ENCODE assay signal across 13 cellular contexts in the genomic region with DNA sequence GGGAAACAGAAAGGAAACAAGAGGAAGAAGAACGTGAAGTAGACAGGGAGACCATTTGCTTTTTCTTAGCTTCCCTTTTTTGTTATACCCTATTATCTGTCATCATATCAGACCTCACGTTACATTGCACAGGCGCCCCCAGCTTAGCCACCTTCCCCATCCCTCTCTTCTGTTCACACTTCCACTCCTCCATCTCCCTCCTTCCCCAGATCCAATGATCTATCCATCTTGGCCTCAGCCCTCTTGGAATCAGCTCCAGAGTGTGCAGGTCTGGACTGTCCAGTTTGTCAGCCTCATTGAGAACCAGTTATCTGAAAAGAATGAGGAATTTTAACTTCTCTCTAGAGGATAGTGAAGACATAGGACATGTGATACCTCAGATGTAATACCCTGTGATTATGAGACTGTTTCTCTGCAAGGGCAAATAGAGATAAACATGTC.
DNase-seq lines count a peak whose midpoint lies in the region; FAIRE-seq and TF ChIP-seq lines count a peak whose summit lies in the region.
"Had no signal": no experiment of that assay in that cellular context is flagged by ENCODE, and none has a peak within 500 bp of the region (broad histone marks: within the 10 kb centered on the region; RNA-seq: fewer than 3 reads in every experiment).

No MANE protein-coding gene starts in this region.

- POLR2A ChIA-PET in PC-9 (lab: Charles Lee; ENCODE audit: unreplicated experiment), result interaction anchor here (0.7 kb wide), 1 partner anchor 143 kb away, joined by 7 read pairs; no protein-coding TSS in a partner anchor

- TF ChIP-seq CTCF in CD14-positive monocyte (IDR thresholded peaks at IDR 0.05) (no peak), PC-9 (conservative IDR thresholded peaks at IDR 0.05) (no peak), fibroblast of villous mesenchyme (IDR thresholded peaks at IDR 0.05; ENCODE audit: insufficient read depth, low read depth, low read length) (no peak), GM13976 (IDR thresholded peaks at IDR 0.05; ENCODE audit: borderline replicate concordance, control extremely low read depth, extremely low read depth, insufficient read depth, missing control alignments) (no peak)

- H3K9me3 Mint-ChIP-seq in CD14-positive monocyte, result peaks cover 5 to 14% (median 10%) of the 10 kb centered on the region in 7 donors

- no peak for FAIRE-seq in H54 (lab: Jason Lieb, UNC)

- peaks cover 13% of the 10 kb centered on the region; the same call in 1 of the 2 replicates for H3F3A ChIP-seq in PC-9 (ENCODE audit: insufficient read depth, low read depth)

- peaks cover 3 to 5% of the 10 kb centered on the region in 2 donors for H3K36me3 Mint-ChIP-seq in CD14-positive monocyte

- H3K27me3 ChIP-seq in PC-9 (ENCODE audit: insufficient read depth, low read depth) (no peaks in the 10 kb centered on the region), rectal smooth muscle tissue (ENCODE audit: control insufficient read depth, insufficient read depth, low read length) (no peaks in the 10 kb centered on the region)

- H3K4me3 Mint-ChIP-seq in CD14-positive monocyte, result peak overlapping the region; percentile 62 to 89

- peaks cover 21% of the 10 kb centered on the region for H3K4me1 Mint-ChIP-seq in CD14-positive monocyte

- H3K27ac Mint-ChIP-seq in CD14-positive monocyte, result peak overlapping the region; percentile 98 to 100 (median 99)

- in situ Hi-C loops in GM13976 (cut with MboI; ENCODE audit: low sequenced_read_pairs, unreplicated experiment), result no loop called here

- no peaks in the 10 kb centered on the region for H3K9me3 ChIP-seq in PC-9 (ENCODE audit: insufficient read depth, low read depth)

- H3K9ac ChIP-seq in rectal smooth muscle tissue (ENCODE audit: low read length), result no peak overlapping the region

- no peak for TF ChIP-seq POLR2A in H54 (IDR thresholded peaks at IDR 0.05; ENCODE audit: low read depth, low read length)

- intact Hi-C loops in CD14-positive monocyte (cut with micrococcal nuclease) (loop anchor here (2.0 to 5.0 kb wide), 2 partner anchors 22 to 35 kb away; no protein-coding TSS in a partner anchor), PC-9 (cut with micrococcal nuclease; ENCODE audit: unreplicated experiment) (no loop called here)

- H3K4me3 ChIP-seq in PC-9 (no peak overlapping the region), fibroblast of villous mesenchyme (ENCODE audit: low read depth, low read length) (no peak overlapping the region), rectal smooth muscle tissue (ENCODE audit: low read length) (no peak overlapping the region)

- no peaks in the 10 kb centered on the region for H3K9me2 ChIP-seq in PC-9 (ENCODE audit: insufficient read depth)

- H3K4me1 ChIP-seq in PC-9 (replicated peaks; ENCODE audit: insufficient read depth) (peaks cover 37% of the 10 kb centered on the region), rectal smooth muscle tissue (ENCODE audit: control insufficient read depth, insufficient read depth, low read length) (peaks cover 16% of the 10 kb centered on the region)

- H3K27me3 Mint-ChIP-seq in CD14-positive monocyte (ENCODE audit: low read depth in 3 of 3), result peaks cover 8 to 11% (median 10%) of the 10 kb centered on the region in 3 donors

- H3K27ac ChIP-seq in PC-9 (peak overlapping the region; percentile 43; the same call in 1 of the 2 replicates), rectal smooth muscle tissue (ENCODE audit: low read depth, low read length) (peak overlapping the region; percentile 51)

- H4K20me1 ChIP-seq in PC-9 (ENCODE audit: insufficient read depth), result no peaks in the 10 kb centered on the region

- DNase-seq in CD14-positive monocyte (ENCODE audit: low spot score) (peak; percentile 60), PC-9 (peak in 1 of 2 experiments; percentile 59), fibroblast of villous mesenchyme (ENCODE audit: low read depth) (peak; percentile 85), H54 (ENCODE audit: insufficient read length, low spot score) (no peak), GM13976 (ENCODE audit: low spot score) (no peak), NK-92 (lab: John Stamatoyannopoulos, UW; ENCODE audit: unreplicated experiment) (no peak), DMS53 treated with DMSO at 0.1 percent for 48 hours (lab: John Stamatoyannopoulos, UW; ENCODE audit: unreplicated experiment) (no peak)
- DNase-seq: activated T-cell treated with anti-CD3 and anti-CD28 coated beads for 4 hours; anterior cingulate cortex; effector CD8-positive, alpha-beta T cell; NCI-H1436; NCI-H524 had no signal

- no peak overlapping the region for H2AFZ ChIP-seq in PC-9

- CTCF ChIA-PET in PC-9 (lab: Charles Lee), result interaction anchor here (0.5 to 0.7 kb wide), 3 partner anchors 8 to 1473 kb away, joined by 3 to 4 read pairs (median 3); no protein-coding TSS in a partner anchor

- H3K79me2 ChIP-seq in PC-9 (ENCODE audit: low read depth), result no peaks in the 10 kb centered on the region

- no peaks in the 10 kb centered on the region for H3K36me3 ChIP-seq in PC-9 (ENCODE audit: low read depth)
- no peaks in the 10 kb centered on the region for H3K36me3 ChIP-seq in rectal smooth muscle tissue (ENCODE audit: control insufficient read depth, insufficient read depth, low read length)

- BruUV-seq in PC-9 (replicated peaks; lab: Mats Ljungman, UMichigan), result no TSS peak

- H3K4me2 ChIP-seq in PC-9, result no peak overlapping the region

Comparison
In these comparisons a context has a peak if more than half of its experiments do, and no peak if none do; other contexts are left out.
1. DNase-seq: peak in CD14-positive monocyte (single experiment) and fibroblast of villous mesenchyme (single experiment); none in H54 (single experiment), GM13976 (single experiment), NK-92 (single experiment) and DMS53 treated with DMSO at 0.1 percent for 48 hours (single experiment).